Comparison of ENCODE assay signal across 1 cellular context in genomic region chr7:77409005-77409738, GRCh38.
A peak's percentile ranks its signal among the peaks of the same experiment; 100 is the strongest.
TF ChIP-seq lines count a peak whose summit lies in the region.

No MANE protein-coding gene starts in this region.

TF ChIP-seq in HepG2, 621 proteins besides CTCF, POLR2A, EP300 and RAD21 (continued from another document and continues in another):
- TF ChIP-seq MYC (CRISPR knock-in tag; IDR thresholded peaks at IDR 0.05; ENCODE audit: borderline replicate concordance) (no peak), ZNF232 (CRISPR knock-in tag; IDR thresholded peaks at IDR 0.05; ENCODE audit: borderline replicate concordance) (no peak), SATB2 (CRISPR knock-in tag; IDR thresholded peaks at IDR 0.05) (no peak), ZSCAN30 (CRISPR knock-in tag; IDR thresholded peaks at IDR 0.05) (no peak), STAT6 (CRISPR knock-in tag; IDR thresholded peaks at IDR 0.05; ENCODE audit: borderline replicate concordance) (no peak), DNMT1 (CRISPR knock-in tag; IDR thresholded peaks at IDR 0.05) (no peak), NR2C2 (CRISPR knock-in tag; IDR thresholded peaks at IDR 0.05; ENCODE audit: borderline replicate concordance) (no peak), NFKBIZ (CRISPR knock-in tag; IDR thresholded peaks at IDR 0.05) (no peak), NFE2L1 (CRISPR knock-in tag; IDR thresholded peaks at IDR 0.05; ENCODE audit: borderline replicate concordance) (no peak), NBN (conservative IDR thresholded peaks at IDR 0.05) (no peak), ZNF746 (CRISPR knock-in tag; IDR thresholded peaks at IDR 0.05) (no peak), ZNF629 (CRISPR knock-in tag; conservative IDR thresholded peaks at IDR 0.05) (no peak), SUZ12 (IDR thresholded peaks at IDR 0.05; ENCODE audit: low read depth, low read length) (no peak), SP140L (CRISPR knock-in tag; IDR thresholded peaks at IDR 0.05; ENCODE audit: borderline replicate concordance) (no peak), ZNF784 (CRISPR knock-in tag; IDR thresholded peaks at IDR 0.05; ENCODE audit: borderline replicate concordance) (no peak), ZNF513 (CRISPR knock-in tag; conservative IDR thresholded peaks at IDR 0.05) (no peak), HHEX (CRISPR knock-in tag; IDR thresholded peaks at IDR 0.05) (no peak), FIP1L1 (IDR thresholded peaks at IDR 0.05; ENCODE audit: borderline replicate concordance, insufficient read depth, low read depth, low read length) (no peak), MAF1 (CRISPR knock-in tag; IDR thresholded peaks at IDR 0.05; ENCODE audit: borderline replicate concordance) (no peak), ZMAT5 (CRISPR knock-in tag; IDR thresholded peaks at IDR 0.05; ENCODE audit: borderline replicate concordance, low read depth) (no peak), SPEN (CRISPR knock-in tag; IDR thresholded peaks at IDR 0.05; ENCODE audit: low read depth) (no peak), KDM2A (CRISPR knock-in tag; IDR thresholded peaks at IDR 0.05; ENCODE audit: borderline replicate concordance, low read depth) (0 out of 2 replicates have a peak, but pooled peaks have one; percentile 7), SNAI1 (CRISPR knock-in tag; IDR thresholded peaks at IDR 0.05; ENCODE audit: borderline replicate concordance) (no peak), ZNF670 (CRISPR knock-in tag; IDR thresholded peaks at IDR 0.05; ENCODE audit: borderline replicate concordance) (no peak), HES4 (CRISPR knock-in tag; IDR thresholded peaks at IDR 0.05; ENCODE audit: borderline replicate concordance) (no peak), PAF1 (CRISPR knock-in tag; IDR thresholded peaks at IDR 0.05) (no peak), SOX6 (IDR thresholded peaks at IDR 0.05) (no peak), SOX6 (CRISPR knock-in tag; IDR thresholded peaks at IDR 0.05) (peak; percentile 81), KLF16 (CRISPR knock-in tag; IDR thresholded peaks at IDR 0.05) (no peak), ZNF317 (CRISPR knock-in tag; IDR thresholded peaks at IDR 0.05) (no peak), GLMP (CRISPR knock-in tag; IDR thresholded peaks at IDR 0.05; ENCODE audit: borderline replicate concordance) (no peak), ZNF121 (CRISPR knock-in tag; IDR thresholded peaks at IDR 0.05) (no peak), ZNF180 (CRISPR knock-in tag; IDR thresholded peaks at IDR 0.05; ENCODE audit: borderline replicate concordance, low read depth) (no peak), ATF3 (CRISPR knock-in tag; IDR thresholded peaks at IDR 0.05) (peak; percentile 75), CCDC6 (CRISPR knock-in tag; IDR thresholded peaks at IDR 0.05) (no peak), PHF20 (CRISPR knock-in tag; IDR thresholded peaks at IDR 0.05) (no peak), HOXA9 (CRISPR knock-in tag; IDR thresholded peaks at IDR 0.05; ENCODE audit: borderline replicate concordance) (no peak), ZNF142 (CRISPR knock-in tag; IDR thresholded peaks at IDR 0.05) (no peak), ZNF343 (CRISPR knock-in tag; IDR thresholded peaks at IDR 0.05) (no peak), AKAP8 (CRISPR knock-in tag; IDR thresholded peaks at IDR 0.05) (no peak), NFATC3 (CRISPR knock-in tag; IDR thresholded peaks at IDR 0.05) (no peak), ELF1 (CRISPR knock-in tag; IDR thresholded peaks at IDR 0.05) (no peak), NR2F6 (IDR thresholded peaks at IDR 0.05) (no peak; the same call in 1 of the 2 replicates), NR2F6 (CRISPR knock-in tag; IDR thresholded peaks at IDR 0.05) (peak; percentile 29; the same call in 1 of the 2 replicates), KAT7 (CRISPR knock-in tag; IDR thresholded peaks at IDR 0.05; ENCODE audit: borderline replicate concordance) (no peak), ZSCAN22 (CRISPR knock-in tag; IDR thresholded peaks at IDR 0.05) (no peak), ZNF264 (CRISPR knock-in tag; IDR thresholded peaks at IDR 0.05) (no peak), ZNF678 (CRISPR knock-in tag; IDR thresholded peaks at IDR 0.05) (no peak), HNF1B (CRISPR knock-in tag; IDR thresholded peaks at IDR 0.05) (no peak), SAFB2 (CRISPR knock-in tag; IDR thresholded peaks at IDR 0.05; ENCODE audit: borderline replicate concordance, low read depth) (no peak), RXRA (CRISPR knock-in tag; IDR thresholded peaks at IDR 0.05) (no peak), ATF7-NPFF (CRISPR knock-in tag; IDR thresholded peaks at IDR 0.05; ENCODE audit: low read depth) (no peak), RAD51 (IDR thresholded peaks at IDR 0.05; ENCODE audit: borderline replicate concordance) (no peak), TEAD3 (CRISPR knock-in tag; optimal IDR thresholded peaks at IDR 0.05; ENCODE audit: borderline replicate concordance) (peak; percentile 70), CEBPZ (IDR thresholded peaks at IDR 0.05; ENCODE audit: low read length) (no peak), ZNF740 (CRISPR knock-in tag; IDR thresholded peaks at IDR 0.05) (no peak)
